ENCODE assay signal across 8 cellular contexts in the genomic region with DNA sequence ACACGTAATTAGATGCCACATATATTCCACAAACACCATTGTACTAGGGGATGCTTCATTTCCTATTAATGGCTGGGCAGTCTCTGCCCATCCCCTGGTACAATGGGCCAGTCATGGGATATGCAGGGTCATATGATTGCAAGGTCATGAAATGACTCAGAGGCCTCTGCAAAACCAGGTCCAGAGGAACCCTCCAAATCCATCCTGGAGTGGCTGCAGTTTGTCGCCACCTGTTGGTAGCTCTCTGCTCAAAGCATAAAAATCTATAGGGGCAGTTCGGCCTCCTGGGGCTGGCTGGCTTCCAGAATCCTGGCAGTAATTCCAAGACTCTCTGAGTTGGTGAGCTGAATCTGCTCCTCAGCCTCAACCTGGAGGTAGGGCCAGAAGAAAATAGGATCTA. TPM values are rescaled to one million over a fixed set of nuclear protein-coding genes. Genes with fewer than 3 reads are reported as not detected.
A peak's percentile ranks its signal among the peaks of the same experiment; 100 is the strongest.
DNase-seq lines count a peak whose midpoint lies in the region; ATAC-seq and TF ChIP-seq lines count a peak whose summit lies in the region.

No MANE protein-coding gene starts in this region.

- POLR2A ChIA-PET in naive thymus-derived CD4-positive, alpha-beta T cell (lab: Charles Lee): no interaction called here

- H3F3A ChIP-seq in GM23248 (ENCODE audit: insufficient read depth): no peaks in the 10 kb centered on the region

- TF ChIP-seq CTCF in GM12864 (IDR thresholded peaks at IDR 0.05; ENCODE audit: low read depth, low read length, missing control alignments) (peak; percentile 35), OCI-LY3 (IDR thresholded peaks at IDR 0.05; ENCODE audit: low read depth, low read length) (peak; percentile 42)

- WGBS in GM23248 (ENCODE audit: low coverage in 1 of 2, low lambda C conversion rate in 2 of 2, missing lambda C conversion rate in 2 of 2), 2 experiments: 91 to 100% methylated on average over 2 to 3 of the region's 3 CpGs

- no peak overlapping the region for H3K27ac ChIP-seq in OCI-LY3 (ENCODE audit: low read length)
- H3K27ac ChIP-seq in naive thymus-derived CD4-positive, alpha-beta T cell (ENCODE audit: low read depth, low read length): no peak overlapping the region
- no peak overlapping the region for H3K27ac ChIP-seq in GM23248

- H3K79me2 ChIP-seq in OCI-LY3 (ENCODE audit: low read length): no peaks in the 10 kb centered on the region
- no peaks in the 10 kb centered on the region for H3K79me2 ChIP-seq in GM23248 (ENCODE audit: insufficient read depth)

- H3K36me3 ChIP-seq in OCI-LY3 (replicated peaks; ENCODE audit: low read depth, low read length): no peaks in the 10 kb centered on the region
- no peaks in the 10 kb centered on the region for H3K36me3 ChIP-seq in naive thymus-derived CD4-positive, alpha-beta T cell (ENCODE audit: control insufficient read depth in 2 of 3, insufficient read depth in 3 of 3, low read length in 3 of 3)
- no peaks in the 10 kb centered on the region for H3K36me3 ChIP-seq in GM23248 (ENCODE audit: low read depth)

- H4K20me1 ChIP-seq in OCI-LY3 (ENCODE audit: insufficient read depth, low read length) (no peaks in the 10 kb centered on the region), GM23248 (ENCODE audit: insufficient read depth) (no peaks in the 10 kb centered on the region)

- intact Hi-C loops in naive thymus-derived CD4-positive, alpha-beta T cell (cut with micrococcal nuclease): loop anchor here (1.0 to 5.0 kb wide), 3 partner anchors 39 to 1149 kb away; no protein-coding TSS in a partner anchor

- CTCF ChIA-PET in naive thymus-derived CD4-positive, alpha-beta T cell (lab: Charles Lee): interaction anchor here (0.6 to 1.2 kb wide), 3 partner anchors 97 to 1362 kb away, joined by 3 to 4 read pairs (median 3); no protein-coding TSS in a partner anchor

- peaks cover 0 to 2% (median 0%) of the 10 kb centered on the region in 11 donors for H3K9me3 Mint-ChIP-seq in naive thymus-derived CD4-positive, alpha-beta T cell

- DNase-seq in GM12864 (ENCODE audit: low read depth) (no peak), NCI-H526 treated with DMSO at 0.1 percent for 48 hours (lab: John Stamatoyannopoulos, UW) (no peak), GM23248 (no peak), NCI-H2227 treated with DMSO at 0.1 percent for 48 hours (lab: John Stamatoyannopoulos, UW) (no peak), GM19238 (ENCODE audit: insufficient read length, low spot score) (no peak)
- peak; percentile 19 for DNase-seq in activated naive CD4-positive, alpha-beta T cell treated with anti-CD3 and anti-CD28 coated beads, Interleukin-2, amount 50 U/mL, for 16 hours
- peak in 4 of 9 donors; percentile 16 to 29 (median 21) for DNase-seq in naive thymus-derived CD4-positive, alpha-beta T cell

- H2AFZ ChIP-seq in OCI-LY3 (ENCODE audit: low read depth, low read length): no peak overlapping the region
- no peak overlapping the region for H2AFZ ChIP-seq in GM23248

- H3K27me3 ChIP-seq in OCI-LY3 (ENCODE audit: low read depth, low read length) (no peaks in the 10 kb centered on the region), GM23248 (replicated peaks; ENCODE audit: insufficient read depth) (no peaks in the 10 kb centered on the region)
- H3K27me3 ChIP-seq in naive thymus-derived CD4-positive, alpha-beta T cell (ENCODE audit: control insufficient read depth in 2 of 2, insufficient read depth in 2 of 2, low read length in 2 of 2): no peaks in the 10 kb centered on the region

- H3K36me3 Mint-ChIP-seq in naive thymus-derived CD4-positive, alpha-beta T cell: peaks cover 0 to 3% (median 0%) of the 10 kb centered on the region in 5 donors

- peak; percentile 32 for ATAC-seq in naive thymus-derived CD4-positive, alpha-beta T cell

- no peaks in the 10 kb centered on the region for H3K9me2 ChIP-seq in GM23248 (ENCODE audit: insufficient read depth)

- no peak overlapping the region for H3K27ac Mint-ChIP-seq in naive thymus-derived CD4-positive, alpha-beta T cell

- no peaks in the 10 kb centered on the region for H3K4me1 Mint-ChIP-seq in naive thymus-derived CD4-positive, alpha-beta T cell

- H3K4me3 ChIP-seq in GM12864 (ENCODE audit: low read depth, low read length) (no peak overlapping the region), OCI-LY3 (ENCODE audit: low read length) (no peak overlapping the region), GM23248 (no peak overlapping the region)
- no peak overlapping the region for H3K4me3 ChIP-seq in naive thymus-derived CD4-positive, alpha-beta T cell (ENCODE audit: low read length)

- H3K9me3 ChIP-seq in OCI-LY3 (ENCODE audit: insufficient read depth, low read length) (no peaks in the 10 kb centered on the region), GM23248 (ENCODE audit: low read depth) (no peaks in the 10 kb centered on the region)
- no peaks in the 10 kb centered on the region for H3K9me3 ChIP-seq in naive thymus-derived CD4-positive, alpha-beta T cell (ENCODE audit: control insufficient read depth in 2 of 3, low read length in 3 of 3)

- no peaks in the 10 kb centered on the region for H3K27me3 Mint-ChIP-seq in naive thymus-derived CD4-positive, alpha-beta T cell

- in situ Hi-C loops in GM23248 (cut with MboI): no loop called here

- H3K4me1 ChIP-seq in OCI-LY3 (ENCODE audit: low read length): no peaks in the 10 kb centered on the region
- no peaks in the 10 kb centered on the region for H3K4me1 ChIP-seq in naive thymus-derived CD4-positive, alpha-beta T cell (ENCODE audit: control insufficient read depth in 2 of 2, insufficient read depth in 2 of 2, low read length in 2 of 2)
- H3K4me1 ChIP-seq in GM23248 (ENCODE audit: insufficient read depth): no peaks in the 10 kb centered on the region

- no peak overlapping the region for H3K9ac ChIP-seq in OCI-LY3 (ENCODE audit: low read length)
- H3K9ac ChIP-seq in GM23248: no peak overlapping the region

- no peak overlapping the region for H3K4me2 ChIP-seq in OCI-LY3 (ENCODE audit: low read length)
- H3K4me2 ChIP-seq in GM23248 (ENCODE audit: unreplicated experiment): no peak overlapping the region

- H3K4me3 Mint-ChIP-seq in naive thymus-derived CD4-positive, alpha-beta T cell: no peak overlapping the region

RNA-seq across cellular contexts. Expression of gene PUDP, which starts 22.9 kb away (rescaled TPM):
- total RNA-seq in naive thymus-derived CD4-positive, alpha-beta T cell: 10 to 100 TPM in 3 of 5 experiments, 1 to 10 TPM in 2; 6.2 to 12.9 (median 10.5) TPM
- polyA plus RNA-seq in naive thymus-derived CD4-positive, alpha-beta T cell: 10 to 100 TPM in 1 of 2 donors, 1 to 10 TPM in 1; 8.1 to 16.5 TPM
- 4.0 and 11.8 TPM in 2 replicates for total RNA-seq in GM23248 (2014; rRNA removed; shearing (Covaris generic))
- 11.6 and 12.7 TPM in 2 replicates for polyA plus RNA-seq in GM23248 (2016; fragmentation: Nextera tagmentation; extraction: Ambion mirVana)

RNA-seq across cellular contexts. Expression of gene STS, which starts 23.4 kb away (rescaled TPM):
- total RNA-seq in naive thymus-derived CD4-positive, alpha-beta T cell: 1 to 10 TPM in 2 of 5 experiments, under 1 TPM in 3; 0.51 to 2.3 (median 0.93) TPM
- under 1 TPM; 0.21 to 0.53 TPM for polyA plus RNA-seq in naive thymus-derived CD4-positive, alpha-beta T cell
- 10.9 and 13.6 TPM in 2 replicates for total RNA-seq in GM23248 (2014; rRNA removed; shearing (Covaris generic))
- polyA plus RNA-seq in GM23248 (2016; fragmentation: Nextera tagmentation; extraction: Ambion mirVana): 10.6 and 11.3 TPM in 2 replicates
